In genomic region chr2:233385489-233386044, GRCh38 we compare ENCODE assay signal across 8 cellular contexts. TPM values are rescaled to one million over a fixed set of nuclear protein-coding genes. Genes with fewer than 3 reads are reported as not detected.
DNase-seq lines count a peak whose midpoint lies in the region; ATAC-seq and TF ChIP-seq lines count a peak whose summit lies in the region.

No MANE protein-coding gene starts in this region.

- H3K27me3 ChIP-seq in mucosa of rectum (ENCODE audit: control insufficient read depth in 2 of 2, insufficient read depth in 2 of 2, low read length in 2 of 2) (no peaks in the 10 kb centered on the region), tibial nerve (no peaks in the 10 kb centered on the region)

- peaks cover 7 to 11% of the 10 kb centered on the region in 2 donors for H3K36me3 ChIP-seq in mucosa of rectum (ENCODE audit: control insufficient read depth in 2 of 2, insufficient read depth in 2 of 2, low read length in 2 of 2)
- H3K36me3 ChIP-seq in tibial nerve, result peaks cover 0 to 2% (median 0%) of the 10 kb centered on the region in 3 donors

- peak overlapping the region in 1 of 2 donors; percentile 33 for H3K4me3 ChIP-seq in mucosa of rectum (ENCODE audit: low read length in 2 of 2)
- no peak overlapping the region for H3K4me3 ChIP-seq in tibial nerve

- WGBS in tibial nerve, 2 donors, result 75 to 85% methylated on average over 14 of the region's 14 CpGs

- H3K9ac ChIP-seq in mucosa of rectum (ENCODE audit: low read depth in 1 of 2, low read length in 2 of 2), result no peak overlapping the region

- no peak for TF ChIP-seq EP300 in tibial nerve (IDR thresholded peaks at IDR 0.05)

- peaks cover 8 to 12% of the 10 kb centered on the region in 2 donors for H3K4me1 ChIP-seq in mucosa of rectum (ENCODE audit: control insufficient read depth in 2 of 2, insufficient read depth in 2 of 2, low read length in 2 of 2)
- H3K4me1 ChIP-seq in tibial nerve, result peaks cover 0 to 30% (median 18%) of the 10 kb centered on the region in 4 donors

- no peaks in the 10 kb centered on the region for H3K9me3 ChIP-seq in mucosa of rectum (ENCODE audit: control insufficient read depth in 2 of 2, low read length in 2 of 2)
- no peaks in the 10 kb centered on the region for H3K9me3 ChIP-seq in tibial nerve

- peak; percentile 34 for TF ChIP-seq POLR2A in GM18951 (IDR thresholded peaks at IDR 0.05; ENCODE audit: extremely low read depth, insufficient read depth, insufficient read length)
- TF ChIP-seq POLR2A in tibial nerve (IDR thresholded peaks at IDR 0.05), result no peak

- no peak overlapping the region for H3K27ac Mint-ChIP-seq in HFFc6

- peak; percentile 42 for DNase-seq in activated CD4-positive, alpha-beta T cell treated with anti-CD3 and anti-CD28 coated beads for 48 hours
- DNase-seq in HFFc6, result no peak
- DNase-seq in tibial nerve (ENCODE audit: low spot score in 2 of 2), result no peak
- no peak for DNase-seq in NCI-H226
- no peak for DNase-seq in NCI-H2081 (lab: John Stamatoyannopoulos, UW)

- no peak for TF ChIP-seq CTCF in HFFc6 (IDR thresholded peaks at IDR 0.05)
- TF ChIP-seq CTCF in tibial nerve (IDR thresholded peaks at IDR 0.05), result no peak

- ATAC-seq in HG02759 (IDR thresholded peaks at IDR 0.05; ENCODE audit: unreplicated experiment), result peak; percentile 67

- H3K4me1 Mint-ChIP-seq in HFFc6 (ENCODE audit: low read depth), result peaks cover 34% of the 10 kb centered on the region

- no peaks in the 10 kb centered on the region for H3K9me3 Mint-ChIP-seq in HFFc6

- H3K36me3 Mint-ChIP-seq in HFFc6 (ENCODE audit: low read depth), result no peaks in the 10 kb centered on the region

- in situ Hi-C loops in GM18951 (cut with MboI; ENCODE audit: low sequenced_read_pairs, unreplicated experiment), result no loop called here

- H3K4me3 Mint-ChIP-seq in HFFc6, result no peak overlapping the region

- H3K27ac ChIP-seq in mucosa of rectum (ENCODE audit: low read depth in 2 of 2, low read length in 2 of 2) (peak overlapping the region; percentile 27 to 74), tibial nerve (no peak overlapping the region)

- no peaks in the 10 kb centered on the region; the same call in 1 of the 2 replicates for H3K27me3 Mint-ChIP-seq in HFFc6 (ENCODE audit: insufficient read depth)

RNA-seq across cellular contexts. Expression of gene DGKD, which starts 31.3 kb away (rescaled TPM):
- 10 to 100 TPM in 3 of 6 experiments, 1 to 10 TPM in 3; 8.1 to 12.2 (median 10.3) TPM for total RNA-seq in HFFc6 (2021; fragmentation: NEBNext Ultra II Directional; extraction: Animal tissue kit (Norgen Biotek cat#: 25700))
- 10 to 100 TPM in 1 of 4 donors, 1 to 10 TPM in 3; 6.5 to 11.7 (median 7.4) TPM for total RNA-seq in tibial nerve

Comparison
In these comparisons a context has a peak if more than half of its experiments do, and no peak if none do; other contexts are left out.
1. H3K27ac ChIP-seq: peak in mucosa of rectum (2 of 2); none in tibial nerve (0 of 4).